In genomic region chrX:57119416-57119815, GRCh38 we compare ENCODE assay signal across 33 cellular contexts. TPM values are rescaled to one million over a fixed set of nuclear protein-coding genes. Genes with fewer than 3 reads are reported as not detected.
DNase-seq lines count a peak whose midpoint lies in the region; ATAC-seq and TF ChIP-seq lines count a peak whose summit lies in the region.
"Had no signal": no experiment of that assay in that cellular context is flagged by ENCODE, and none has a peak within 500 bp of the region (broad histone marks: within the 10 kb centered on the region; RNA-seq: fewer than 3 reads in every experiment).

No MANE protein-coding gene starts in this region.

- no peaks in the 10 kb centered on the region for H3K4me1 ChIP-seq in osteoblast (ENCODE audit: insufficient read depth, low read length)
- H3K4me1 ChIP-seq: adrenal gland, lower lobe of right lung, Peyer's patch, sigmoid colon, SJSA1 had no signal

- H3K27ac ChIP-seq in osteoblast (ENCODE audit: low read depth, low read length): no peak overlapping the region
- H3K27ac ChIP-seq: adrenal gland, heart right ventricle, lower lobe of right lung, Peyer's patch, sigmoid colon, SJSA1, thoracic aorta had no signal

- H3K4me1 Mint-ChIP-seq in T-helper 2 cell treated with Interferon-gamma antibody and Interleukin-4, amounts not matched to agents 5 μg/mL and 100 μg/mL, for 36 hours (ENCODE audit: low read depth): no peaks in the 10 kb centered on the region
- peaks cover 8% of the 10 kb centered on the region for H3K4me1 Mint-ChIP-seq in HFFc6 (ENCODE audit: low read depth)
- peaks cover 9% of the 10 kb centered on the region for H3K4me1 Mint-ChIP-seq in endothelial cell (ENCODE audit: unreplicated experiment)

- no peak overlapping the region for H2AFZ ChIP-seq in osteoblast (ENCODE audit: low read length)

- no peak for ATAC-seq in HG02970 (IDR thresholded peaks at IDR 0.05; ENCODE audit: low FRiP score, unreplicated experiment)
- ATAC-seq: activated CD4-positive, CD25-positive, alpha-beta regulatory T cell treated with anti-CD3 and anti-CD28 coated beads, Interleukin-2, amount 50 U/mL, for 24 hours; activated CD8-positive, alpha-beta T cell treated with anti-CD3 and anti-CD28 coated beads, Interleukin-2, amount 10 ng/mL, durations not matched to agents 7 days and 5 days; heart right ventricle; lower lobe of right lung; mucosa of descending colon had no signal

- no peak overlapping the region for H3K4me3 Mint-ChIP-seq in T-helper 2 cell treated with Interferon-gamma antibody and Interleukin-4, amounts not matched to agents 5 μg/mL and 100 μg/mL, for 36 hours
- H3K4me3 Mint-ChIP-seq in HFFc6 (no peak overlapping the region), endothelial cell (ENCODE audit: unreplicated experiment) (peak overlapping the region; percentile 51)
- H3K4me3 Mint-ChIP-seq: activated CD8-positive, alpha-beta T cell treated with anti-CD3 and anti-CD28 coated beads, Interleukin-2, amount 10 ng/mL, durations not matched to agents 7 days and 5 days; CD14-positive monocyte had no signal

- no peak overlapping the region for H3K4me3 ChIP-seq in osteoblast (ENCODE audit: insufficient read depth, low read length)
- H3K4me3 ChIP-seq in foreskin fibroblast (ENCODE audit: low read depth in 1 of 2, low read length in 2 of 2): no peak overlapping the region
- H3K4me3 ChIP-seq: adrenal gland, heart right ventricle, lower lobe of right lung, mucosa of descending colon, Peyer's patch, sigmoid colon, SJSA1, thoracic aorta had no signal

- no peaks in the 10 kb centered on the region for H4K20me1 ChIP-seq in osteoblast (ENCODE audit: insufficient read depth, low read length)

- no peak for TF ChIP-seq CTCF in HFFc6 (IDR thresholded peaks at IDR 0.05)
- TF ChIP-seq CTCF in endothelial cell (IDR thresholded peaks at IDR 0.05; ENCODE audit: unreplicated experiment): no peak
- no peak for TF ChIP-seq CTCF in osteoblast (IDR thresholded peaks at IDR 0.05; ENCODE audit: extremely low read depth, low read depth, low read length)
- no peak for TF ChIP-seq CTCF in foreskin fibroblast (IDR thresholded peaks at IDR 0.05; ENCODE audit: low read depth, low read length)

- no peak for DNase-seq in T-helper 2 cell treated with Interferon-gamma antibody and Interleukin-4, amounts not matched to agents 5 μg/mL and 100 μg/mL, for 36 hours (ENCODE audit: low spot score)
- no peak for DNase-seq in T-helper 2 cell
- no peak for DNase-seq in HFFc6
- no peak for DNase-seq in endothelial cell (ENCODE audit: low spot score)
- peak; percentile 15 for DNase-seq in osteoblast (ENCODE audit: insufficient read length, low spot score, missing footprints)
- no peak for DNase-seq in foreskin fibroblast
- no peak for DNase-seq in SIG-M5 treated with dmso at 0.1 percent for 504 hours (lab: John Stamatoyannopoulos, UW; ENCODE audit: unreplicated experiment)
- DNase-seq: 8988T; activated CD8-positive, alpha-beta T cell treated with anti-CD3 and anti-CD28 coated beads, Interleukin-2, amount 10 ng/mL, durations not matched to agents 7 days and 5 days; activated gamma-delta T cell treated with Interleukin-2 at 50 U/mL for 16 hours; adrenal gland; effector CD4-positive, alpha-beta T cell; EL; heart right ventricle; kidney glomerular epithelial cell; lower lobe of right lung; mucosa of descending colon; NCI-H1092; NCI-H1930; NCI-H2227 treated with DMSO at 0.1 percent for 48 hours; NCI-H69; Peyer's patch; sigmoid colon; stimulated activated CD4-positive, alpha-beta T cell treated with anti-CD3 and anti-CD28 coated beads, Interleukin-4, amount 100 ng/mL, for 4 hours; stimulated activated naive CD4-positive, alpha-beta T cell treated with Interleukin-2 at 50 U/mL for 16 hours; T-helper 1 cell had no signal

- H3K79me2 ChIP-seq in osteoblast (ENCODE audit: insufficient read depth, low read length): no peaks in the 10 kb centered on the region

- no peaks in the 10 kb centered on the region for H3K9me3 Mint-ChIP-seq in T-helper 2 cell treated with Interferon-gamma antibody and Interleukin-4, amounts not matched to agents 5 μg/mL and 100 μg/mL, for 36 hours
- no peaks in the 10 kb centered on the region for H3K9me3 Mint-ChIP-seq in HFFc6
- no peaks in the 10 kb centered on the region for H3K9me3 Mint-ChIP-seq in endothelial cell (ENCODE audit: unreplicated experiment)

- H3K36me3 Mint-ChIP-seq in T-helper 2 cell treated with Interferon-gamma antibody and Interleukin-4, amounts not matched to agents 5 μg/mL and 100 μg/mL, for 36 hours (ENCODE audit: low read depth): peaks cover 10% of the 10 kb centered on the region
- H3K36me3 Mint-ChIP-seq in HFFc6 (ENCODE audit: low read depth): peaks cover 18% of the 10 kb centered on the region
- H3K36me3 Mint-ChIP-seq in endothelial cell (ENCODE audit: low read depth, unreplicated experiment): peaks cover 6% of the 10 kb centered on the region

- H3K4me2 ChIP-seq in osteoblast (ENCODE audit: insufficient read depth, low read length): no peak overlapping the region

- H3K27me3 ChIP-seq in osteoblast (ENCODE audit: insufficient read depth, low read length): no peaks in the 10 kb centered on the region
- H3K27me3 ChIP-seq: adrenal gland, heart right ventricle, Peyer's patch, sigmoid colon, SJSA1 had no signal

- H3K27ac Mint-ChIP-seq in T-helper 2 cell treated with Interferon-gamma antibody and Interleukin-4, amounts not matched to agents 5 μg/mL and 100 μg/mL, for 36 hours: peak overlapping the region; percentile 8
- H3K27ac Mint-ChIP-seq in HFFc6 (peak overlapping the region; percentile 58), endothelial cell (ENCODE audit: unreplicated experiment) (no peak overlapping the region)
- H3K27ac Mint-ChIP-seq: activated CD8-positive, alpha-beta T cell treated with anti-CD3 and anti-CD28 coated beads, Interleukin-2, amount 10 ng/mL, durations not matched to agents 7 days and 5 days; CD14-positive monocyte; progenitor cell of endocrine pancreas had no signal

- no peaks in the 10 kb centered on the region for H3K9me3 ChIP-seq in osteoblast (ENCODE audit: low read depth, low read length)
- H3K9me3 ChIP-seq: adrenal gland, lower lobe of right lung, mucosa of descending colon, Peyer's patch, sigmoid colon, SJSA1, thoracic aorta had no signal

- no peaks in the 10 kb centered on the region for H3K27me3 Mint-ChIP-seq in T-helper 2 cell treated with Interferon-gamma antibody and Interleukin-4, amounts not matched to agents 5 μg/mL and 100 μg/mL, for 36 hours (ENCODE audit: low read depth)
- H3K27me3 Mint-ChIP-seq in HFFc6 (ENCODE audit: insufficient read depth) (no peaks in the 10 kb centered on the region), endothelial cell (ENCODE audit: unreplicated experiment) (peaks cover 2% of the 10 kb centered on the region)
- H3K27me3 Mint-ChIP-seq: progenitor cell of endocrine pancreas had no signal

- H3K36me3 ChIP-seq in osteoblast (ENCODE audit: insufficient read depth, low read length): peaks cover 7% of the 10 kb centered on the region
- H3K36me3 ChIP-seq: adrenal gland, lower lobe of right lung, Peyer's patch, sigmoid colon, SJSA1, thoracic aorta had no signal

RNA-seq across cellular contexts. Expression of gene SPIN2B, which starts 1.9 kb away (rescaled TPM):
- total RNA-seq in HFFc6 (2021; fragmentation: NEBNext Ultra II Directional; extraction: Animal tissue kit (Norgen Biotek cat#: 25700)): 10 to 100 TPM in 1 of 6 experiments, 1 to 10 TPM in 5; 8.1 to 11.4 (median 9.6) TPM
- 16.5 TPM for total RNA-seq in endothelial cell (ENCODE audit: unreplicated experiment)
- 7.7 and 10.1 TPM in 2 replicates for total RNA-seq in osteoblast

RNA-seq across cellular contexts. Expression of gene SPIN2A, which starts 17.8 kb away (rescaled TPM):
- 1 to 10 TPM in 1 of 6 experiments, under 1 TPM in 5; 0.33 to 1.0 (median 0.79) TPM for total RNA-seq in HFFc6 (2021; fragmentation: NEBNext Ultra II Directional; extraction: Animal tissue kit (Norgen Biotek cat#: 25700))
- 1.6 TPM for total RNA-seq in endothelial cell (ENCODE audit: unreplicated experiment)
- total RNA-seq in osteoblast: 0.59 and 1.4 TPM in 2 replicates
- total RNA-seq: epithelial cell of proximal tubule had no signal
